In genomic region chr20:10673176-10673830, GRCh38 we compare ENCODE assay signal across 8 cellular contexts. TPM values are rescaled to one million over a fixed set of nuclear protein-coding genes. Genes with fewer than 3 reads are reported as not detected.
DNase-seq lines count a peak whose midpoint lies in the region; ATAC-seq and TF ChIP-seq lines count a peak whose summit lies in the region.

No MANE protein-coding gene starts in this region.

- no peaks in the 10 kb centered on the region for H3K9me3 Mint-ChIP-seq in activated CD4-positive, alpha-beta memory T cell treated with anti-CD3 and anti-CD28 coated beads, Interleukin-2, amount 10 ng/mL, durations not matched to agents 7 days and 5 days
- no peaks in the 10 kb centered on the region for H3K9me3 Mint-ChIP-seq in nephron progenitor cell

- H3K9ac ChIP-seq in ES-I3 (ENCODE audit: low read depth, low read length) = peak overlapping the region; percentile 80

- peak overlapping the region; percentile 84 for H3K4me3 Mint-ChIP-seq in activated CD4-positive, alpha-beta memory T cell treated with anti-CD3 and anti-CD28 coated beads, Interleukin-2, amount 10 ng/mL, durations not matched to agents 7 days and 5 days
- H3K4me3 Mint-ChIP-seq in nephron progenitor cell = peak overlapping the region; percentile 100

- DNase-seq in M059J (ENCODE audit: low read depth) = peak; percentile 74
- peak; percentile 21 for DNase-seq in activated CD4-positive, alpha-beta memory T cell treated with anti-CD3 and anti-CD28 coated beads, Interleukin-2, amount 10 ng/mL, durations not matched to agents 7 days and 5 days
- peak; percentile 52 for DNase-seq in fibroblast of peridontal ligament (ENCODE audit: extremely low read depth)
- peak; percentile 57 for DNase-seq in nephron progenitor cell
- no peak for DNase-seq in T1000 (lab: John Stamatoyannopoulos, UW)
- DNase-seq in NCI-H1694 treated with DMSO at 0.1 percent for 48 hours (lab: John Stamatoyannopoulos, UW) = no peak

- CTCF ChIA-PET in activated CD4-positive, alpha-beta memory T cell treated with anti-CD3 and anti-CD28 coated beads, Interleukin-2, amount 10 ng/mL, durations not matched to agents 7 days and 5 days (lab: Charles Lee) = no interaction called here

- no peaks in the 10 kb centered on the region for H3K9me3 ChIP-seq in ES-I3 (ENCODE audit: control insufficient read depth, insufficient read depth, low read length)

- TF ChIP-seq CTCF in nephron progenitor cell (IDR thresholded peaks at IDR 0.05) = no peak

- H3K4me1 ChIP-seq in ES-I3 (ENCODE audit: insufficient read depth, low read length) = peaks cover 10% of the 10 kb centered on the region

- peaks cover 34% of the 10 kb centered on the region for H3K4me1 Mint-ChIP-seq in activated CD4-positive, alpha-beta memory T cell treated with anti-CD3 and anti-CD28 coated beads, Interleukin-2, amount 10 ng/mL, durations not matched to agents 7 days and 5 days
- peaks cover 66% of the 10 kb centered on the region for H3K4me1 Mint-ChIP-seq in nephron progenitor cell

- no peak overlapping the region for H3K27ac Mint-ChIP-seq in activated CD4-positive, alpha-beta memory T cell treated with anti-CD3 and anti-CD28 coated beads, Interleukin-2, amount 10 ng/mL, durations not matched to agents 7 days and 5 days
- H3K27ac Mint-ChIP-seq in nephron progenitor cell = peak overlapping the region; percentile 100

- no peaks in the 10 kb centered on the region for H3K36me3 ChIP-seq in ES-I3 (ENCODE audit: insufficient read depth, low read length)

- peaks cover 72% of the 10 kb centered on the region for H3K27me3 Mint-ChIP-seq in activated CD4-positive, alpha-beta memory T cell treated with anti-CD3 and anti-CD28 coated beads, Interleukin-2, amount 10 ng/mL, durations not matched to agents 7 days and 5 days
- peaks cover 4% of the 10 kb centered on the region for H3K27me3 Mint-ChIP-seq in nephron progenitor cell (ENCODE audit: low read depth, poor library complexity)

- POLR2A ChIA-PET in activated CD4-positive, alpha-beta memory T cell treated with anti-CD3 and anti-CD28 coated beads, Interleukin-2, amount 10 ng/mL, durations not matched to agents 7 days and 5 days (lab: Charles Lee) = interaction anchor here (1.3 to 3.3 kb wide), 2 partner anchors 237 to 239 kb away, joined by 3 to 13 read pairs; partner anchors contain the start of genes MKKS and SLX4IP

- ATAC-seq in HG02938 (IDR thresholded peaks at IDR 0.05; ENCODE audit: unreplicated experiment) = no peak

- H3K36me3 Mint-ChIP-seq in activated CD4-positive, alpha-beta memory T cell treated with anti-CD3 and anti-CD28 coated beads, Interleukin-2, amount 10 ng/mL, durations not matched to agents 7 days and 5 days (ENCODE audit: low read depth) = no peaks in the 10 kb centered on the region
- peaks cover 11% of the 10 kb centered on the region for H3K36me3 Mint-ChIP-seq in nephron progenitor cell (ENCODE audit: low read depth)

RNA-seq across cellular contexts. Expression of gene JAG1, which starts 0.5 kb away (rescaled TPM):
- 10.9 and 14.8 TPM in 2 replicates for total RNA-seq in M059J (2014; rRNA removed; shearing (Covaris generic))
- total RNA-seq in activated CD4-positive, alpha-beta memory T cell treated with anti-CD3 and anti-CD28 coated beads, Interleukin-2, amount 10 ng/mL, durations not matched to agents 7 days and 5 days = under 1 TPM; 0.15 to 0.30 TPM

Comparison
In these comparisons a context has a peak if more than half of its experiments do, and no peak if none do; other contexts are left out.
1. DNase-seq: peak in M059J (single experiment), activated CD4-positive, alpha-beta memory T cell treated with anti-CD3 and anti-CD28 coated beads, Interleukin-2, amount 10 ng/mL, durations not matched to agents 7 days and 5 days (single experiment), fibroblast of peridontal ligament (single experiment) and nephron progenitor cell (single experiment); none in T1000 (single experiment) and NCI-H1694 treated with DMSO at 0.1 percent for 48 hours (single experiment).